In the genomic region with DNA sequence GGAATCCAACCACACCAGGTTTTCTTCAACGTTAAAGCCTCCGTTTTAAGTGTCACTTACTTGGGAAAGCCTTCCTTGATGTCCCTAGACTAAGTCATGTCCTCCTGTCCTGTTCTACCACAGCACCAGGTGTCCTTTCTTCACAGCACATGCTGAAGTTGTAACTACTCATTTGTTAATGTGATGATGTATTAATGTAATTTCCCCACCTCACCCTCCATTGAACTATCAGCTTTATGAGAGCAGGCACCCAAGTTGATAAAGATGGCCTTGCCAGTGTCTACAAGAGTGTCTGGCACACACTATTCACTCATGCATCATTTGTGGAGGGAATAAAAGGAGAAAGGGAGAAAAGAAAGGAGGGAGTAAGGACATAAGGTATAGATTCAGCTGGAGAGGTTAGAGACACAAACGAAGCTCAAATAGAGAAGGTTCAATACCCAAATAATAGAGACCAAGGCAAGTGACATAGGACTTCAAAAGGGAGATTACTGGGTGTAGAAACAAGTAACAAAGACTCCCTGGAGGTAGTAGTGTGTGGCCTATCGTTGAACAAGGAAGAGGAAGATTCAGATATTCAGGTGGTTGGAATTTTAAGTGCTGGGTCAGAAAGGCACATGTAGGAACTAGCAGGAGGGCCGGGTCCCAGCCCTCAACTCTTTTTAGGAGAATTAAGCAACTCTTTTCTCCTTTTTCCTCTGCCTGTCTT, we compare ENCODE assay signal across 22 cellular contexts. TPM values are rescaled to one million over a fixed set of nuclear protein-coding genes. Genes with fewer than 3 reads are reported as not detected.
A peak's percentile ranks its signal among the peaks of the same experiment; 100 is the strongest.
DNase-seq lines count a peak whose midpoint lies in the region; ATAC-seq lines count a peak whose summit lies in the region.
"Had no signal": no experiment of that assay in that cellular context is flagged by ENCODE, and none has a peak within 500 bp of the region (broad histone marks: within the 10 kb centered on the region; RNA-seq: fewer than 3 reads in every experiment).

No MANE protein-coding gene starts in this region.

- H3K4me3 ChIP-seq in effector memory CD4-positive, alpha-beta T cell (ENCODE audit: insufficient read depth, low read depth, low read length, poor library complexity, severe bottlenecking): peak overlapping the region; percentile 33
- H3K4me3 ChIP-seq: coronary artery, MG63, right lobe of liver, thyroid gland had no signal

- H3K36me3 Mint-ChIP-seq in activated naive CD4-positive, alpha-beta T cell treated with anti-CD3 and anti-CD28 coated beads, Interleukin-2, amount 50 U/mL, for 24 hours: peaks cover 62% of the 10 kb centered on the region
- H3K36me3 Mint-ChIP-seq in T-helper 17 cell (ENCODE audit: low read depth): peaks cover 27% of the 10 kb centered on the region
- H3K36me3 Mint-ChIP-seq: brain had no signal

- DNase-seq in activated naive CD4-positive, alpha-beta T cell treated with anti-CD3 and anti-CD28 coated beads, Interleukin-2, amount 50 U/mL, for 16 hours: no peak
- DNase-seq in T-helper 17 cell: no peak
- no peak for DNase-seq in effector memory CD4-positive, alpha-beta T cell
- no peak for DNase-seq in GDM1 (lab: John Stamatoyannopoulos, UW)
- DNase-seq: MG63, NCI-H1694, NCI-H774, right lobe of liver, thyroid gland had no signal

- ATAC-seq in T-helper 17 cell: peak; percentile 38
- ATAC-seq in HG03108 (IDR thresholded peaks at IDR 0.05; ENCODE audit: unreplicated experiment): no peak
- no peak for ATAC-seq in HG02571 (IDR thresholded peaks at IDR 0.05; ENCODE audit: unreplicated experiment)
- ATAC-seq: HepG2, Panc1, right lobe of liver had no signal

- H3K27ac ChIP-seq in effector memory CD4-positive, alpha-beta T cell (ENCODE audit: insufficient read depth, low read length, poor library complexity, severe bottlenecking): peak overlapping the region; percentile 90
- H3K27ac ChIP-seq: coronary artery, parathyroid adenoma, right lobe of liver, thyroid gland had no signal

- H3K4me1 Mint-ChIP-seq in activated naive CD4-positive, alpha-beta T cell treated with anti-CD3 and anti-CD28 coated beads, Interleukin-2, amount 50 U/mL, for 24 hours: peaks cover 62% of the 10 kb centered on the region
- peaks cover 62% of the 10 kb centered on the region for H3K4me1 Mint-ChIP-seq in T-helper 17 cell
- H3K4me1 Mint-ChIP-seq: brain had no signal

- H3K4me3 Mint-ChIP-seq in activated naive CD4-positive, alpha-beta T cell treated with anti-CD3 and anti-CD28 coated beads, Interleukin-2, amount 50 U/mL, for 24 hours: peak overlapping the region; percentile 96
- peak overlapping the region; percentile 97 for H3K4me3 Mint-ChIP-seq in T-helper 17 cell
- H3K4me3 Mint-ChIP-seq: brain had no signal

- H3K36me3 ChIP-seq in effector memory CD4-positive, alpha-beta T cell (ENCODE audit: control insufficient read depth, insufficient read depth, low read length): peaks cover 18% of the 10 kb centered on the region
- H3K36me3 ChIP-seq: MG63, right lobe of liver, thyroid gland had no signal

- peaks cover 44% of the 10 kb centered on the region for H3K4me1 ChIP-seq in effector memory CD4-positive, alpha-beta T cell (ENCODE audit: control insufficient read depth, insufficient read depth, low read length, poor library complexity, severe bottlenecking)
- H3K4me1 ChIP-seq: parathyroid adenoma, right lobe of liver, thyroid gland had no signal

- H3K9me3 ChIP-seq in T-helper 17 cell (ENCODE audit: control insufficient read depth, low read length, poor library complexity, severe bottlenecking): peaks cover 2% of the 10 kb centered on the region
- H3K9me3 ChIP-seq in effector memory CD4-positive, alpha-beta T cell (ENCODE audit: control insufficient read depth, low read length): no peaks in the 10 kb centered on the region
- H3K9me3 ChIP-seq: MG63, right lobe of liver, thyroid gland had no signal

- peak overlapping the region; percentile 100 for H3K27ac Mint-ChIP-seq in activated naive CD4-positive, alpha-beta T cell treated with anti-CD3 and anti-CD28 coated beads, Interleukin-2, amount 50 U/mL, for 24 hours
- peak overlapping the region; percentile 97 for H3K27ac Mint-ChIP-seq in T-helper 17 cell
- H3K27ac Mint-ChIP-seq: brain had no signal

- H3K27me3 Mint-ChIP-seq in activated naive CD4-positive, alpha-beta T cell treated with anti-CD3 and anti-CD28 coated beads, Interleukin-2, amount 50 U/mL, for 24 hours: no peaks in the 10 kb centered on the region
- H3K27me3 Mint-ChIP-seq in T-helper 17 cell: no peaks in the 10 kb centered on the region

- H3K9me3 Mint-ChIP-seq in activated naive CD4-positive, alpha-beta T cell treated with anti-CD3 and anti-CD28 coated beads, Interleukin-2, amount 50 U/mL, for 24 hours: no peaks in the 10 kb centered on the region
- H3K9me3 Mint-ChIP-seq: brain had no signal

- no peaks in the 10 kb centered on the region for H3K27me3 ChIP-seq in effector memory CD4-positive, alpha-beta T cell (replicated peaks; ENCODE audit: control insufficient read depth, insufficient read depth, low read length, poor library complexity, severe bottlenecking)
- H3K27me3 ChIP-seq: right lobe of liver, thyroid gland had no signal

RNA-seq across cellular contexts. Expression of gene ITK, which starts 6.6 kb away (rescaled TPM):
- total RNA-seq in T-helper 17 cell: 100 to 1,000 TPM; 235 to 319 TPM
- total RNA-seq: endothelial cell of umbilical vein, HepG2, kidney epithelial cell, lung microvascular endothelial cell, myocyte had no signal

RNA-seq across cellular contexts. Expression of gene GARIN3, which starts 21.1 kb away (rescaled TPM):
- not detected for total RNA-seq in T-helper 17 cell
- total RNA-seq: endothelial cell of umbilical vein, HepG2, kidney epithelial cell, lung microvascular endothelial cell, myocyte, right lobe of liver, SK-MEL-5, thyroid gland had no signal

RNA-seq across cellular contexts. Expression of gene MED7, which starts 44.5 kb away (rescaled TPM):
- total RNA-seq in T-helper 17 cell: 1 to 10 TPM; 6.3 to 7.8 TPM
